Comparison of ENCODE assay signal across 1 cellular context in the genomic region with DNA sequence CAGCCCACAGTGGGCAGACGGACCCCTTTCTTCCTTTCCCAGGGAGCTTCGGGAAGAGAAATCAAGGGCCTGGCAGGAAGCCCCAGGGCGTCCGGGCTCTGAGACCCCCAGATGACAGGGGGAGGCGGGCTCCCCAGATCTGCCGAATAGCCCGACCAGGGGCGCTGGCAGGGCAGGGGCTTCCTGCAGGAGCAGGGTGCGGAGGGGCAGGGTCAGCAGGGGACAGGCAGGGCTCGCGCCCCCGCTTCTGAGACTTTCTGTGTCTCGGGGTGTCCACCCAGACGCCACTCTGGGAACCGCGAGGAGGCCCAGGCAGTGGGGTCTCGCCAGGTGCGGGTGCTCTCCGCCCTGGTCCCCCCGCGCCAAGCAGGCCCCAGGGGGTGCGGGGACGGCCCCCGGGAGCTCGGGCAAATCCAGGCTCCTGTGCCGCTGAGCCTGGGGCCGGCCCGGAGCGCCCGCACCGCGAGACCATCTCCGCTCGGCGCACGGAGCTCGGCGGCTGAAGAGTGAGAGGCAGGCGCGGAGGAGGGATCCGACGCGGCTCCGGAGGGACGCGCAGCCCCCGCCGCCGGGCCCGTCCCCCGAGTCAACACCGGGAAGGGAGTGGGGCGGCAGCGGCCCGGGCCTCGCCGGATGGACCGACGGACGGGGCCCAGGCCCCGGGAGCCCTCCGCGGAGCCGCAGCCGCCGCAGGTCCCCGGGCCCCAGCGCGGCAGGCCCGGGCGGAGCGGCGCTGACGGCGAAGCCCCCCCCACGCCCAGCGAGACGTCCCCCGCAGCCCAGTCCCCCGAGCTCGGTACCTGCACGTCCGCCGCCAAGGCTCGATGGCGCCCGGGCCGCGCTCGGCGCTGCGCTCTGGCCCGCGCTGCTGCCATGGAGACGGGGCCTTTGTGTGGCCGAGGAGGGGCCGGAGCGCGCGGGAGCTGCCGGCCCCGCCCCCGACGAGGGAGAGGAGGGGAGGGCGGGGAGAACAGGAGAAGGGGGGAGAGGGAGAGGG.
TF ChIP-seq lines count a peak whose summit lies in the region.

A gene with protein sequence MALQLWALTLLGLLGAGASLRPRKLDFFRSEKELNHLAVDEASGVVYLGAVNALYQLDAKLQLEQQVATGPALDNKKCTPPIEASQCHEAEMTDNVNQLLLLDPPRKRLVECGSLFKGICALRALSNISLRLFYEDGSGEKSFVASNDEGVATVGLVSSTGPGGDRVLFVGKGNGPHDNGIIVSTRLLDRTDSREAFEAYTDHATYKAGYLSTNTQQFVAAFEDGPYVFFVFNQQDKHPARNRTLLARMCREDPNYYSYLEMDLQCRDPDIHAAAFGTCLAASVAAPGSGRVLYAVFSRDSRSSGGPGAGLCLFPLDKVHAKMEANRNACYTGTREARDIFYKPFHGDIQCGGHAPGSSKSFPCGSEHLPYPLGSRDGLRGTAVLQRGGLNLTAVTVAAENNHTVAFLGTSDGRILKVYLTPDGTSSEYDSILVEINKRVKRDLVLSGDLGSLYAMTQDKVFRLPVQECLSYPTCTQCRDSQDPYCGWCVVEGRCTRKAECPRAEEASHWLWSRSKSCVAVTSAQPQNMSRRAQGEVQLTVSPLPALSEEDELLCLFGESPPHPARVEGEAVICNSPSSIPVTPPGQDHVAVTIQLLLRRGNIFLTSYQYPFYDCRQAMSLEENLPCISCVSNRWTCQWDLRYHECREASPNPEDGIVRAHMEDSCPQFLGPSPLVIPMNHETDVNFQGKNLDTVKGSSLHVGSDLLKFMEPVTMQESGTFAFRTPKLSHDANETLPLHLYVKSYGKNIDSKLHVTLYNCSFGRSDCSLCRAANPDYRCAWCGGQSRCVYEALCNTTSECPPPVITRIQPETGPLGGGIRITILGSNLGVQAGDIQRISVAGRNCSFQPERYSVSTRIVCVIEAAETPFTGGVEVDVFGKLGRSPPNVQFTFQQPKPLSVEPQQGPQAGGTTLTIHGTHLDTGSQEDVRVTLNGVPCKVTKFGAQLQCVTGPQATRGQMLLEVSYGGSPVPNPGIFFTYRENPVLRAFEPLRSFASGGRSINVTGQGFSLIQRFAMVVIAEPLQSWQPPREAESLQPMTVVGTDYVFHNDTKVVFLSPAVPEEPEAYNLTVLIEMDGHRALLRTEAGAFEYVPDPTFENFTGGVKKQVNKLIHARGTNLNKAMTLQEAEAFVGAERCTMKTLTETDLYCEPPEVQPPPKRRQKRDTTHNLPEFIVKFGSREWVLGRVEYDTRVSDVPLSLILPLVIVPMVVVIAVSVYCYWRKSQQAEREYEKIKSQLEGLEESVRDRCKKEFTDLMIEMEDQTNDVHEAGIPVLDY (N-terminal part only) (minus strand): TSS at position 894 of the 997 bp plus-strand sequence. CDS start 17,062 bp downstream, outside the sequence.

TF ChIP-seq in GM12878, 131 proteins besides CTCF, POLR2A, EP300 and RAD21 (continued from another document and continues in another):
- TF ChIP-seq, protein P1, sequence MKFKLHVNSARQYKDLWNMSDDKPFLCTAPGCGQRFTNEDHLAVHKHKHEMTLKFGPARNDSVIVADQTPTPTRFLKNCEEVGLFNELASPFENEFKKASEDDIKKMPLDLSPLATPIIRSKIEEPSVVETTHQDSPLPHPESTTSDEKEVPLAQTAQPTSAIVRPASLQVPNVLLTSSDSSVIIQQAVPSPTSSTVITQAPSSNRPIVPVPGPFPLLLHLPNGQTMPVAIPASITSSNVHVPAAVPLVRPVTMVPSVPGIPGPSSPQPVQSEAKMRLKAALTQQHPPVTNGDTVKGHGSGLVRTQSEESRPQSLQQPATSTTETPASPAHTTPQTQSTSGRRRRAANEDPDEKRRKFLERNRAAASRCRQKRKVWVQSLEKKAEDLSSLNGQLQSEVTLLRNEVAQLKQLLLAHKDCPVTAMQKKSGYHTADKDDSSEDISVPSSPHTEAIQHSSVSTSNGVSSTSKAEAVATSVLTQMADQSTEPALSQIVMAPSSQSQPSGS (IDR thresholded peaks at IDR 0.05; ENCODE audit: low read length): no peak
- TF ChIP-seq LARP7 (IDR thresholded peaks at IDR 0.05) (peak; percentile 73; the same call in 1 of the 2 replicates), RAD51 (IDR thresholded peaks at IDR 0.05) (no peak), SREBF2 (IDR thresholded peaks at IDR 0.05; ENCODE audit: low read length) (no peak), KLF5 (IDR thresholded peaks at IDR 0.05; ENCODE audit: partially characterized antibody) (no peak), FOXK2 (IDR thresholded peaks at IDR 0.05) (no peak), SMARCA5 (IDR thresholded peaks at IDR 0.05) (0 out of 2 replicates have a peak, but pooled peaks have one; percentile 54), EGR1 (IDR thresholded peaks at IDR 0.05; ENCODE audit: borderline replicate concordance in 1 of 2, low read depth in 2 of 2, low read length in 2 of 2) (peak in 1 of 2 experiments; percentile 40; a peak in 1 of 3 replicates), SUZ12 (IDR thresholded peaks at IDR 0.05; ENCODE audit: unreplicated experiment) (no peak), JUNB (IDR thresholded peaks at IDR 0.05) (no peak), TAF1 (IDR thresholded peaks at IDR 0.05; ENCODE audit: borderline replicate concordance, low read depth, low read length) (no peak), MEF2A (IDR thresholded peaks at IDR 0.05; ENCODE audit: insufficient read depth, low read depth, low read length) (no peak), PAX8 (IDR thresholded peaks at IDR 0.05) (no peak), CHD1 (IDR thresholded peaks at IDR 0.05; ENCODE audit: low read depth, low read length) (no peak), ZSCAN29 (IDR thresholded peaks at IDR 0.05) (no peak), BHLHE40 (IDR thresholded peaks at IDR 0.05; ENCODE audit: borderline replicate concordance in 1 of 2, low read depth in 2 of 2, low read length in 1 of 2) (peak in 1 of 2 experiments; percentile 26; a peak in 1 of 4 replicates), SIX5 (IDR thresholded peaks at IDR 0.05; ENCODE audit: low read depth, low read length, severe bottlenecking) (no peak), CHD2 (IDR thresholded peaks at IDR 0.05; ENCODE audit: borderline replicate concordance, low read depth, low read length) (peak; percentile 24; the same call in 1 of the 2 replicates), TCF7 (IDR thresholded peaks at IDR 0.05; ENCODE audit: borderline replicate concordance) (no peak), BACH1 (IDR thresholded peaks at IDR 0.05; ENCODE audit: borderline replicate concordance) (peak; percentile 46; the same call in 1 of the 2 replicates), MTA2 (IDR thresholded peaks at IDR 0.05; ENCODE audit: low read depth) (no peak), SMAD5 (IDR thresholded peaks at IDR 0.05; ENCODE audit: low read depth) (0 out of 2 replicates have a peak, but pooled peaks have one; percentile 32), NRF1 (conservative IDR thresholded peaks at IDR 0.05; ENCODE audit: low read depth, low read length) (no peak), NFYA (IDR thresholded peaks at IDR 0.05; ENCODE audit: borderline replicate concordance, low read depth, low read length) (no peak), YBX1 (IDR thresholded peaks at IDR 0.05) (no peak), SPI1 (IDR thresholded peaks at IDR 0.05; ENCODE audit: borderline replicate concordance, insufficient read depth, low read depth, low read length) (no peak), SMAD1 (IDR thresholded peaks at IDR 0.05; ENCODE audit: low read depth, partially characterized antibody) (no peak), POLR2AphosphoS5 (IDR thresholded peaks at IDR 0.05; ENCODE audit: low read length) (no peak), KAT2A (conservative IDR thresholded peaks at IDR 0.05; ENCODE audit: control insufficient read depth, low read depth, low read length) (no peak), BMI1 (IDR thresholded peaks at IDR 0.05; ENCODE audit: borderline replicate concordance) (no peak), PAX5 (IDR thresholded peaks at IDR 0.05; ENCODE audit: borderline replicate concordance, low read depth, low read length) (no peak), IKZF2 (IDR thresholded peaks at IDR 0.05) (no peak), BRCA1 (IDR thresholded peaks at IDR 0.05; ENCODE audit: low read depth, low read length) (no peak), RCOR1 (conservative IDR thresholded peaks at IDR 0.05; ENCODE audit: low read depth, low read length) (no peak), ZNF274 (IDR thresholded peaks at IDR 0.05; ENCODE audit: insufficient read depth, insufficient read length) (no peak), E4F1 (IDR thresholded peaks at IDR 0.05; ENCODE audit: borderline replicate concordance, partially characterized antibody) (no peak), SMC3 (IDR thresholded peaks at IDR 0.05; ENCODE audit: borderline replicate concordance, low read length) (no peak), CBFB (IDR thresholded peaks at IDR 0.05; ENCODE audit: low read depth) (no peak), SP1 (IDR thresholded peaks at IDR 0.05; ENCODE audit: low read depth, low read length) (no peak), HDAC2 (IDR thresholded peaks at IDR 0.05) (no peak)
- TF ChIP-seq, protein P2, sequence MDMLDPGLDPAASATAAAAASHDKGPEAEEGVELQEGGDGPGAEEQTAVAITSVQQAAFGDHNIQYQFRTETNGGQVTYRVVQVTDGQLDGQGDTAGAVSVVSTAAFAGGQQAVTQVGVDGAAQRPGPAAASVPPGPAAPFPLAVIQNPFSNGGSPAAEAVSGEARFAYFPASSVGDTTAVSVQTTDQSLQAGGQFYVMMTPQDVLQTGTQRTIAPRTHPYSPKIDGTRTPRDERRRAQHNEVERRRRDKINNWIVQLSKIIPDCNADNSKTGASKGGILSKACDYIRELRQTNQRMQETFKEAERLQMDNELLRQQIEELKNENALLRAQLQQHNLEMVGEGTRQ (IDR thresholded peaks at IDR 0.05; ENCODE audit: borderline replicate concordance, low read depth, low read length): no peak
- TF ChIP-seq, protein P3, sequence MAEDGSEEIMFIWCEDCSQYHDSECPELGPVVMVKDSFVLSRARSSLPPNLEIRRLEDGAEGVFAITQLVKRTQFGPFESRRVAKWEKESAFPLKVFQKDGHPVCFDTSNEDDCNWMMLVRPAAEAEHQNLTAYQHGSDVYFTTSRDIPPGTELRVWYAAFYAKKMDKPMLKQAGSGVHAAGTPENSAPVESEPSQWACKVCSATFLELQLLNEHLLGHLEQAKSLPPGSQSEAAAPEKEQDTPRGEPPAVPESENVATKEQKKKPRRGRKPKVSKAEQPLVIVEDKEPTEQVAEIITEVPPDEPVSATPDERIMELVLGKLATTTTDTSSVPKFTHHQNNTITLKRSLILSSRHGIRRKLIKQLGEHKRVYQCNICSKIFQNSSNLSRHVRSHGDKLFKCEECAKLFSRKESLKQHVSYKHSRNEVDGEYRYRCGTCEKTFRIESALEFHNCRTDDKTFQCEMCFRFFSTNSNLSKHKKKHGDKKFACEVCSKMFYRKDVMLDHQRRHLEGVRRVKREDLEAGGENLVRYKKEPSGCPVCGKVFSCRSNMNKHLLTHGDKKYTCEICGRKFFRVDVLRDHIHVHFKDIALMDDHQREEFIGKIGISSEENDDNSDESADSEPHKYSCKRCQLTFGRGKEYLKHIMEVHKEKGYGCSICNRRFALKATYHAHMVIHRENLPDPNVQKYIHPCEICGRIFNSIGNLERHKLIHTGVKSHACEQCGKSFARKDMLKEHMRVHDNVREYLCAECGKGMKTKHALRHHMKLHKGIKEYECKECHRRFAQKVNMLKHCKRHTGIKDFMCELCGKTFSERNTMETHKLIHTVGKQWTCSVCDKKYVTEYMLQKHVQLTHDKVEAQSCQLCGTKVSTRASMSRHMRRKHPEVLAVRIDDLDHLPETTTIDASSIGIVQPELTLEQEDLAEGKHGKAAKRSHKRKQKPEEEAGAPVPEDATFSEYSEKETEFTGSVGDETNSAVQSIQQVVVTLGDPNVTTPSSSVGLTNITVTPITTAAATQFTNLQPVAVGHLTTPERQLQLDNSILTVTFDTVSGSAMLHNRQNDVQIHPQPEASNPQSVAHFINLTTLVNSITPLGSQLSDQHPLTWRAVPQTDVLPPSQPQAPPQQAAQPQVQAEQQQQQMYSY (CRISPR knock-in tag; IDR thresholded peaks at IDR 0.05): no peak
- TF ChIP-seq, protein P4, sequence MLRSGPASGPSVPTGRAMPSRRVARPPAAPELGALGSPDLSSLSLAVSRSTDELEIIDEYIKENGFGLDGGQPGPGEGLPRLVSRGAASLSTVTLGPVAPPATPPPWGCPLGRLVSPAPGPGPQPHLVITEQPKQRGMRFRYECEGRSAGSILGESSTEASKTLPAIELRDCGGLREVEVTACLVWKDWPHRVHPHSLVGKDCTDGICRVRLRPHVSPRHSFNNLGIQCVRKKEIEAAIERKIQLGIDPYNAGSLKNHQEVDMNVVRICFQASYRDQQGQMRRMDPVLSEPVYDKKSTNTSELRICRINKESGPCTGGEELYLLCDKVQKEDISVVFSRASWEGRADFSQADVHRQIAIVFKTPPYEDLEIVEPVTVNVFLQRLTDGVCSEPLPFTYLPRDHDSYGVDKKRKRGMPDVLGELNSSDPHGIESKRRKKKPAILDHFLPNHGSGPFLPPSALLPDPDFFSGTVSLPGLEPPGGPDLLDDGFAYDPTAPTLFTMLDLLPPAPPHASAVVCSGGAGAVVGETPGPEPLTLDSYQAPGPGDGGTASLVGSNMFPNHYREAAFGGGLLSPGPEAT (IDR thresholded peaks at IDR 0.05; ENCODE audit: low read depth): no peak
